Comparison of ENCODE assay signal across 8 cellular contexts in genomic region chr11:119121811-119122124, GRCh38. TPM values are rescaled to one million over a fixed set of nuclear protein-coding genes. Genes with fewer than 3 reads are reported as not detected.
DNase-seq lines count a peak whose midpoint lies in the region; ATAC-seq and TF ChIP-seq lines count a peak whose summit lies in the region.

No MANE protein-coding gene starts in this region.

- DNase-seq in NT2/D1 (ENCODE audit: low read depth, low spot score) = no peak
- DNase-seq in gastrocnemius medialis = no peak
- no peak for DNase-seq in NOMO-1 treated with dmso at 0.1 percent for 144 hours (lab: John Stamatoyannopoulos, UW; ENCODE audit: unreplicated experiment)
- no peak for DNase-seq in UCSD-AML1 (lab: John Stamatoyannopoulos, UW; ENCODE audit: unreplicated experiment)

- peak overlapping the region; percentile 97 for H3K9ac ChIP-seq in NT2/D1 (ENCODE audit: insufficient read length, low read depth)

- no peak for TF ChIP-seq CTCF in gastrocnemius medialis (IDR thresholded peaks at IDR 0.05 in 4 of 5, conservative IDR thresholded peaks at IDR 0.05 in 1 of 5)

- H3K4me3 ChIP-seq in NT2/D1 (ENCODE audit: insufficient read length, low read depth) (peak overlapping the region; percentile 95), esophagus (ENCODE audit: low read depth in 1 of 2, low read length in 2 of 2) (peak overlapping the region; percentile 83 to 91), gastrocnemius medialis (peak overlapping the region; percentile 67 to 97 (median 87))

- H3K4me1 ChIP-seq in NT2/D1 (ENCODE audit: insufficient read depth, insufficient read length) (no peaks in the 10 kb centered on the region), esophagus (ENCODE audit: control insufficient read depth in 2 of 2, insufficient read depth in 2 of 2, low read length in 1 of 2) (peaks cover 0 to 2% of the 10 kb centered on the region in 2 donors), gastrocnemius medialis (peaks cover 16 to 24% of the 10 kb centered on the region in 2 donors)

- H3K9me3 ChIP-seq in NT2/D1 (ENCODE audit: insufficient read depth, low read length) (no peaks in the 10 kb centered on the region), esophagus (ENCODE audit: control insufficient read depth in 2 of 2, insufficient read depth in 1 of 2, low read depth in 1 of 2, low read length in 1 of 2) (no peaks in the 10 kb centered on the region), gastrocnemius medialis (no peaks in the 10 kb centered on the region)

- H3K27me3 ChIP-seq in NT2/D1 (ENCODE audit: insufficient read depth, insufficient read length) (no peaks in the 10 kb centered on the region), esophagus (ENCODE audit: control insufficient read depth in 1 of 2, insufficient read depth in 2 of 2, low read length in 2 of 2) (no peaks in the 10 kb centered on the region), gastrocnemius medialis (no peaks in the 10 kb centered on the region)

- intact Hi-C loops in gastrocnemius medialis (cut with DNase I; ENCODE audit: low total_unique reads) = loop anchor here (1.0 to 5.0 kb wide), 5 partner anchors 14 to 76 kb away; partner anchors contain the start of genes C2CD2L, HMBS, HYOU1 and NLRX1

- no peak for TF ChIP-seq POLR2A in gastrocnemius medialis (IDR thresholded peaks at IDR 0.05)

- H3K27ac ChIP-seq in esophagus (ENCODE audit: low read depth in 2 of 2, low read length in 1 of 2) (peak overlapping the region; percentile 79 to 93), gastrocnemius medialis (peak overlapping the region; percentile 78 to 90 (median 88))

- WGBS in esophagus, 2 donors = 0% methylated on average over 20 of the region's 20 CpGs

- peak; percentile 10 for ATAC-seq in GM21381 (IDR thresholded peaks at IDR 0.05; ENCODE audit: unreplicated experiment)
- ATAC-seq in gastrocnemius medialis = no peak
- no peak for ATAC-seq in HG03039 (IDR thresholded peaks at IDR 0.05; ENCODE audit: unreplicated experiment)
- ATAC-seq in GM19463 (IDR thresholded peaks at IDR 0.05; ENCODE audit: unreplicated experiment) = no peak

- peaks cover 23% of the 10 kb centered on the region for H3K36me3 ChIP-seq in NT2/D1 (ENCODE audit: insufficient read depth, insufficient read length, low read length)
- peaks cover 0 to 4% of the 10 kb centered on the region in 2 donors for H3K36me3 ChIP-seq in esophagus (ENCODE audit: control insufficient read depth in 2 of 2, insufficient read depth in 2 of 2, low read length in 1 of 2)
- peaks cover 0 to 24% of the 10 kb centered on the region in 2 donors for H3K36me3 ChIP-seq in gastrocnemius medialis

- in situ Hi-C loops in gastrocnemius medialis (cut with MboI; ENCODE audit: low sequenced_read_pairs in 4 of 4) = no loop called here

RNA-seq across cellular contexts. Expression of gene HINFP, which starts 0.4 kb away (rescaled TPM):
- polyA plus RNA-seq in esophagus = 10 to 100 TPM in 1 of 2 donors, 1 to 10 TPM in 1; 9.1 to 16.0 TPM
- 10 to 100 TPM in 3 of 4 donors, 1 to 10 TPM in 1; 8.1 to 17.8 (median 15.3) TPM for total RNA-seq in gastrocnemius medialis

RNA-seq across cellular contexts. Expression of gene C2CD2L, which starts 14.6 kb away (rescaled TPM):
- polyA plus RNA-seq in esophagus = 10 to 100 TPM in 1 of 2 donors, 1 to 10 TPM in 1; 8.4 to 13.1 TPM
- 10 to 100 TPM; 10.0 to 30.7 (median 18.7) TPM for total RNA-seq in gastrocnemius medialis

RNA-seq across cellular contexts. Expression of gene DPAGT1, which starts 20.1 kb away (rescaled TPM):
- 10 to 100 TPM; 16.5 to 21.5 TPM for polyA plus RNA-seq in esophagus
- total RNA-seq in gastrocnemius medialis = 10 to 100 TPM in 3 of 4 donors, 1 to 10 TPM in 1; 8.9 to 34.0 (median 15.1) TPM

RNA-seq across cellular contexts. Expression of gene ABCG4, which starts 27.1 kb away (rescaled TPM):
- polyA plus RNA-seq in esophagus = under 1 TPM; 0.21 to 0.81 TPM
- not detected for total RNA-seq in gastrocnemius medialis

RNA-seq across cellular contexts. Expression of gene HMBS, which starts 37.1 kb away (rescaled TPM):
- polyA plus RNA-seq in esophagus = 10 to 100 TPM; 18.0 to 24.2 TPM
- total RNA-seq in gastrocnemius medialis = 10 to 100 TPM in 3 of 4 donors, 1 to 10 TPM in 1; 8.7 to 31.1 (median 14.5) TPM
